1 cellular context compared by ENCODE assay signal in the genomic region with DNA sequence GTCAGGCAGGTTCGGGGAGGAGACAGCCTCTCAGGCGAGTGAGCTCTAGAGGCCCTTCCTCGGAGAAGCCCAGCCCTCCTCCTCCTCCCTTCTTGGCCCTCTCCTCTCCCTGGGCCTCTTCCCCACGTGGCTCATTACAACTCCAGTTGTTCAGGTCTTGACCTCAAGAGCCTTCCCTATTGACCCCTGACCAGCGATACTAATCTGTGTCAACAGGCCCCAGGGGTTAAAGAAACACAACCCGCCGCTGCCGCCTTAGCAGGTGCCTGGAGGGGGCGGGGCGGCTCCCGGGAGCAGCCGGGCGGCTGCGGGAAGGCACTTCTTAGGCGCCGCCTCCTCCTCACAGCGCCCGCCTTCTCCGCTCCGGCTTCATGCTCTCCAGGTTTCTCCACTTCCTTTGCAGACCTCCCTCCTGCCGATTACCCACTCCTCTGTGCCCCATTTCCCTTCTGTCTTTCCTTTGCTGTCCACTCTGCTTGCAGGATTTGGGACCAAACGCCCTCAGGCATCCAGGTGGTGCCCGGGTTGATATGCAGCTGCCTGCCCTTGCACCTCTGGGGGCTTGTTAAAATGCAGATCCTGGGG.
TF ChIP-seq lines count a peak whose summit lies in the region.

No MANE protein-coding gene starts in this region.

TF ChIP-seq in HepG2, 621 proteins besides CTCF, POLR2A, EP300 and RAD21 (continued from another document and continues in another):
- TF ChIP-seq, protein P1, sequence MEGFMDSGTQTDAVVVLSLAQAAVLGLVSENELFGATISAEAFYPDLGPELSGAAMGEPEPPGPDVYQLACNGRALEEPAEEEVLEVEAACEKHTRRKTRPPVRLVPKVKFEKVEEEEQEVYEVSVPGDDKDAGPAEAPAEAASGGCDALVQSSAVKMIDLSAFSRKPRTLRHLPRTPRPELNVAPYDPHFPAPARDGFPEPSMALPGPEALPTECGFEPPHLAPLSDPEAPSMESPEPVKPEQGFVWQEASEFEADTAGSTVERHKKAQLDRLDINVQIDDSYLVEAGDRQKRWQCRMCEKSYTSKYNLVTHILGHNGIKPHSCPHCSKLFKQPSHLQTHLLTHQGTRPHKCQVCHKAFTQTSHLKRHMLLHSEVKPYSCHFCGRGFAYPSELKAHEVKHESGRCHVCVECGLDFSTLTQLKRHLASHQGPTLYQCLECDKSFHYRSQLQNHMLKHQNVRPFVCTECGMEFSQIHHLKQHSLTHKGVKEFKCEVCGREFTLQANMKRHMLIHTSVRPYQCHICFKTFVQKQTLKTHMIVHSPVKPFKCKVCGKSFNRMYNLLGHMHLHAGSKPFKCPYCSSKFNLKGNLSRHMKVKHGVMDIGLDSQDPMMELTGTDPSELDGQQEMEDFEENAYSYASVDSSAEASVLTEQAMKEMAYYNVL (CRISPR knock-in tag; IDR thresholded peaks at IDR 0.05; ENCODE audit: borderline replicate concordance) = 0 out of 2 replicates have a peak, but pooled peaks have one; percentile 30
- TF ChIP-seq, protein P2, sequence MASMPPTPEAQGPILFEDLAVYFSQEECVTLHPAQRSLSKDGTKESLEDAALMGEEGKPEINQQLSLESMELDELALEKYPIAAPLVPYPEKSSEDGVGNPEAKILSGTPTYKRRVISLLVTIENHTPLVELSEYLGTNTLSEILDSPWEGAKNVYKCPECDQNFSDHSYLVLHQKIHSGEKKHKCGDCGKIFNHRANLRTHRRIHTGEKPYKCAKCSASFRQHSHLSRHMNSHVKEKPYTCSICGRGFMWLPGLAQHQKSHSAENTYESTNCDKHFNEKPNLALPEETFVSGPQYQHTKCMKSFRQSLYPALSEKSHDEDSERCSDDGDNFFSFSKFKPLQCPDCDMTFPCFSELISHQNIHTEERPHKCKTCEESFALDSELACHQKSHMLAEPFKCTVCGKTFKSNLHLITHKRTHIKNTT (CRISPR knock-in tag; IDR thresholded peaks at IDR 0.05) = no peak
- TF ChIP-seq ZNF3 (CRISPR knock-in tag; IDR thresholded peaks at IDR 0.05) (no peak), HOXA3 (CRISPR knock-in tag; IDR thresholded peaks at IDR 0.05) (peak; percentile 73), NRL (CRISPR knock-in tag; IDR thresholded peaks at IDR 0.05; ENCODE audit: borderline replicate concordance) (no peak), ZSCAN30 (CRISPR knock-in tag; IDR thresholded peaks at IDR 0.05) (no peak), ZEB1 (IDR thresholded peaks at IDR 0.05; ENCODE audit: insufficient replicate concordance, low read depth) (no peak), GATAD2A (CRISPR knock-in tag; IDR thresholded peaks at IDR 0.05) (peak; percentile 88), FOXP1 (IDR thresholded peaks at IDR 0.05) (no peak), FOXP1 (CRISPR knock-in tag; IDR thresholded peaks at IDR 0.05) (peak; percentile 80), NFIC (IDR thresholded peaks at IDR 0.05; ENCODE audit: low read length) (peak; percentile 58; the same call in 1 of the 2 replicates), ZNF33A (CRISPR knock-in tag; IDR thresholded peaks at IDR 0.05; ENCODE audit: borderline replicate concordance) (no peak), IRX3 (CRISPR knock-in tag; IDR thresholded peaks at IDR 0.05; ENCODE audit: borderline replicate concordance, low read depth) (no peak), ZNF552 (CRISPR knock-in tag; IDR thresholded peaks at IDR 0.05; ENCODE audit: borderline replicate concordance) (no peak), ZNF766 (CRISPR knock-in tag; IDR thresholded peaks at IDR 0.05; ENCODE audit: borderline replicate concordance) (no peak), ZBTB20 (CRISPR knock-in tag; IDR thresholded peaks at IDR 0.05; ENCODE audit: borderline replicate concordance, low read depth) (0 out of 2 replicates have a peak, but pooled peaks have one; percentile 34), PLRG1 (conservative IDR thresholded peaks at IDR 0.05) (no peak), SUZ12 (IDR thresholded peaks at IDR 0.05; ENCODE audit: low read depth, low read length) (no peak), SIX1 (CRISPR knock-in tag; IDR thresholded peaks at IDR 0.05; ENCODE audit: borderline replicate concordance) (peak; percentile 59; the same call in 1 of the 2 replicates), MXI1 (IDR thresholded peaks at IDR 0.05; ENCODE audit: borderline replicate concordance, low read depth, low read length) (peak; percentile 37; the same call in 1 of the 3 replicates), MAZ (IDR thresholded peaks at IDR 0.05; ENCODE audit: borderline replicate concordance, low read depth, low read length) (no peak), MAZ (CRISPR knock-in tag; IDR thresholded peaks at IDR 0.05; ENCODE audit: low read depth) (peak; percentile 64; the same call in 1 of the 2 replicates), ZBTB42 (CRISPR knock-in tag; IDR thresholded peaks at IDR 0.05) (no peak), HNRNPL (IDR thresholded peaks at IDR 0.05; ENCODE audit: low read depth, low read length) (0 out of 2 replicates have a peak, but pooled peaks have one; percentile 42), PHF21A (CRISPR knock-in tag; IDR thresholded peaks at IDR 0.05) (peak; percentile 67; the same call in 1 of the 2 replicates), ZZZ3 (CRISPR knock-in tag; IDR thresholded peaks at IDR 0.05; ENCODE audit: borderline replicate concordance) (no peak), MYC (CRISPR knock-in tag; IDR thresholded peaks at IDR 0.05; ENCODE audit: borderline replicate concordance) (peak; percentile 72; the same call in 1 of the 2 replicates), ZNF296 (CRISPR knock-in tag; conservative IDR thresholded peaks at IDR 0.05) (0 out of 2 replicates have a peak, but pooled peaks have one; percentile 26), ZNF546 (CRISPR knock-in tag; conservative IDR thresholded peaks at IDR 0.05) (no peak), TP53 (CRISPR knock-in tag; conservative IDR thresholded peaks at IDR 0.05) (no peak), ZNF207 (IDR thresholded peaks at IDR 0.05; ENCODE audit: borderline replicate concordance) (no peak), ZNF24 (IDR thresholded peaks at IDR 0.05) (peak; percentile 74; the same call in 1 of the 2 replicates), TBX3 (IDR thresholded peaks at IDR 0.05; ENCODE audit: borderline replicate concordance) (peak; percentile 16; the same call in 1 of the 2 replicates), ZNF263 (CRISPR knock-in tag; IDR thresholded peaks at IDR 0.05) (peak; percentile 58), ELF3 (CRISPR knock-in tag; IDR thresholded peaks at IDR 0.05) (peak; percentile 36; the same call in 1 of the 2 replicates), NR2F2 (IDR thresholded peaks at IDR 0.05; ENCODE audit: borderline replicate concordance, low read depth) (peak; percentile 99), ZNF292 (CRISPR knock-in tag; IDR thresholded peaks at IDR 0.05; ENCODE audit: borderline replicate concordance, low read depth) (no peak), ZNF660 (CRISPR knock-in tag; IDR thresholded peaks at IDR 0.05; ENCODE audit: borderline replicate concordance, low read depth) (no peak), RFXAP (CRISPR knock-in tag; IDR thresholded peaks at IDR 0.05; ENCODE audit: borderline replicate concordance) (no peak), ZNF260 (CRISPR knock-in tag; IDR thresholded peaks at IDR 0.05; ENCODE audit: borderline replicate concordance, low read depth) (no peak)
- TF ChIP-seq, protein P3, sequence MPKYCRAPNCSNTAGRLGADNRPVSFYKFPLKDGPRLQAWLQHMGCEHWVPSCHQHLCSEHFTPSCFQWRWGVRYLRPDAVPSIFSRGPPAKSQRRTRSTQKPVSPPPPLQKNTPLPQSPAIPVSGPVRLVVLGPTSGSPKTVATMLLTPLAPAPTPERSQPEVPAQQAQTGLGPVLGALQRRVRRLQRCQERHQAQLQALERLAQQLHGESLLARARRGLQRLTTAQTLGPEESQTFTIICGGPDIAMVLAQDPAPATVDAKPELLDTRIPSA (CRISPR knock-in tag; IDR thresholded peaks at IDR 0.05; ENCODE audit: borderline replicate concordance) = no peak
- TF ChIP-seq, protein P4, sequence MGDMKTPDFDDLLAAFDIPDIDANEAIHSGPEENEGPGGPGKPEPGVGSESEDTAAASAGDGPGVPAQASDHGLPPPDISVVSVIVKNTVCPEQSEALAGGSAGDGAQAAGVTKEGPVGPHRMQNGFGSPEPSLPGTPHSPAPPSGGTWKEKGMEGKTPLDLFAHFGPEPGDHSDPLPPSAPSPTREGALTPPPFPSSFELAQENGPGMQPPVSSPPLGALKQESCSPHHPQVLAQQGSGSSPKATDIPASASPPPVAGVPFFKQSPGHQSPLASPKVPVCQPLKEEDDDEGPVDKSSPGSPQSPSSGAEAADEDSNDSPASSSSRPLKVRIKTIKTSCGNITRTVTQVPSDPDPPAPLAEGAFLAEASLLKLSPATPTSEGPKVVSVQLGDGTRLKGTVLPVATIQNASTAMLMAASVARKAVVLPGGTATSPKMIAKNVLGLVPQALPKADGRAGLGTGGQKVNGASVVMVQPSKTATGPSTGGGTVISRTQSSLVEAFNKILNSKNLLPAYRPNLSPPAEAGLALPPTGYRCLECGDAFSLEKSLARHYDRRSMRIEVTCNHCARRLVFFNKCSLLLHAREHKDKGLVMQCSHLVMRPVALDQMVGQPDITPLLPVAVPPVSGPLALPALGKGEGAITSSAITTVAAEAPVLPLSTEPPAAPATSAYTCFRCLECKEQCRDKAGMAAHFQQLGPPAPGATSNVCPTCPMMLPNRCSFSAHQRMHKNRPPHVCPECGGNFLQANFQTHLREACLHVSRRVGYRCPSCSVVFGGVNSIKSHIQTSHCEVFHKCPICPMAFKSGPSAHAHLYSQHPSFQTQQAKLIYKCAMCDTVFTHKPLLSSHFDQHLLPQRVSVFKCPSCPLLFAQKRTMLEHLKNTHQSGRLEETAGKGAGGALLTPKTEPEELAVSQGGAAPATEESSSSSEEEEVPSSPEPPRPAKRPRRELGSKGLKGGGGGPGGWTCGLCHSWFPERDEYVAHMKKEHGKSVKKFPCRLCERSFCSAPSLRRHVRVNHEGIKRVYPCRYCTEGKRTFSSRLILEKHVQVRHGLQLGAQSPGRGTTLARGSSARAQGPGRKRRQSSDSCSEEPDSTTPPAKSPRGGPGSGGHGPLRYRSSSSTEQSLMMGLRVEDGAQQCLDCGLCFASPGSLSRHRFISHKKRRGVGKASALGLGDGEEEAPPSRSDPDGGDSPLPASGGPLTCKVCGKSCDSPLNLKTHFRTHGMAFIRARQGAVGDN (CRISPR knock-in tag; IDR thresholded peaks at IDR 0.05) = peak; percentile 73
- TF ChIP-seq, protein P5, sequence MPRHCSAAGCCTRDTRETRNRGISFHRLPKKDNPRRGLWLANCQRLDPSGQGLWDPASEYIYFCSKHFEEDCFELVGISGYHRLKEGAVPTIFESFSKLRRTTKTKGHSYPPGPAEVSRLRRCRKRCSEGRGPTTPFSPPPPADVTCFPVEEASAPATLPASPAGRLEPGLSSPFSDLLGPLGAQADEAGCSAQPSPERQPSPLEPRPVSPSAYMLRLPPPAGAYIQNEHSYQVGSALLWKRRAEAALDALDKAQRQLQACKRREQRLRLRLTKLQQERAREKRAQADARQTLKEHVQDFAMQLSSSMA (CRISPR knock-in tag; IDR thresholded peaks at IDR 0.05) = no peak
- TF ChIP-seq, protein P6, sequence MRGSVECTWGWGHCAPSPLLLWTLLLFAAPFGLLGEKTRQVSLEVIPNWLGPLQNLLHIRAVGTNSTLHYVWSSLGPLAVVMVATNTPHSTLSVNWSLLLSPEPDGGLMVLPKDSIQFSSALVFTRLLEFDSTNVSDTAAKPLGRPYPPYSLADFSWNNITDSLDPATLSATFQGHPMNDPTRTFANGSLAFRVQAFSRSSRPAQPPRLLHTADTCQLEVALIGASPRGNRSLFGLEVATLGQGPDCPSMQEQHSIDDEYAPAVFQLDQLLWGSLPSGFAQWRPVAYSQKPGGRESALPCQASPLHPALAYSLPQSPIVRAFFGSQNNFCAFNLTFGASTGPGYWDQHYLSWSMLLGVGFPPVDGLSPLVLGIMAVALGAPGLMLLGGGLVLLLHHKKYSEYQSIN (CRISPR knock-in tag; IDR thresholded peaks at IDR 0.05; ENCODE audit: borderline replicate concordance) = no peak
- TF ChIP-seq, protein P7, sequence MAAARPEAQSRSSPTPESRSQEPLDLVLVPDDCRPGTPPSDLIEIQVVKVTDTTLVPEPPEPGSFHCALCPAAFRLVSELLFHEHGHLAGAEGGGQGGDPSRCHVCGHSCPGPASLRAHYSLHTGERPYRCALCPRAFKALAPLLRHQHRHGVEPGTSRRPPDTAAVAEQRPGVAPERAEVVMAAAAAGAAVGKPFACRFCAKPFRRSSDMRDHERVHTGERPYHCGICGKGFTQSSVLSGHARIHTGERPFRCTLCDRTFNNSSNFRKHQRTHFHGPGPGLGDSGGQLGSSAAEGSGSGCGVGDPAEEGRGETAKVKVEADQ (CRISPR knock-in tag; IDR thresholded peaks at IDR 0.05; ENCODE audit: borderline replicate concordance) = 0 out of 2 replicates have a peak, but pooled peaks have one; percentile 22
- TF ChIP-seq, protein P8, sequence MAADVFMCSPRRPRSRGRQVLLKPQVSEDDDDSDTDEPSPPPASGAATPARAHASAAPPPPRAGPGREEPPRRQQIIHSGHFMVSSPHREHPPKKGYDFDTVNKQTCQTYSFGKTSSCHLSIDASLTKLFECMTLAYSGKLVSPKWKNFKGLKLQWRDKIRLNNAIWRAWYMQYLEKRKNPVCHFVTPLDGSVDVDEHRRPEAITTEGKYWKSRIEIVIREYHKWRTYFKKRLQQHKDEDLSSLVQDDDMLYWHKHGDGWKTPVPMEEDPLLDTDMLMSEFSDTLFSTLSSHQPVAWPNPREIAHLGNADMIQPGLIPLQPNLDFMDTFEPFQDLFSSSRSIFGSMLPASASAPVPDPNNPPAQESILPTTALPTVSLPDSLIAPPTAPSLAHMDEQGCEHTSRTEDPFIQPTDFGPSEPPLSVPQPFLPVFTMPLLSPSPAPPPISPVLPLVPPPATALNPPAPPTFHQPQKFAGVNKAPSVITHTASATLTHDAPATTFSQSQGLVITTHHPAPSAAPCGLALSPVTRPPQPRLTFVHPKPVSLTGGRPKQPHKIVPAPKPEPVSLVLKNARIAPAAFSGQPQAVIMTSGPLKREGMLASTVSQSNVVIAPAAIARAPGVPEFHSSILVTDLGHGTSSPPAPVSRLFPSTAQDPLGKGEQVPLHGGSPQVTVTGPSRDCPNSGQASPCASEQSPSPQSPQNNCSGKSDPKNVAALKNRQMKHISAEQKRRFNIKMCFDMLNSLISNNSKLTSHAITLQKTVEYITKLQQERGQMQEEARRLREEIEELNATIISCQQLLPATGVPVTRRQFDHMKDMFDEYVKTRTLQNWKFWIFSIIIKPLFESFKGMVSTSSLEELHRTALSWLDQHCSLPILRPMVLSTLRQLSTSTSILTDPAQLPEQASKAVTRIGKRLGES (CRISPR knock-in tag; IDR thresholded peaks at IDR 0.05; ENCODE audit: borderline replicate concordance) = no peak
- TF ChIP-seq, protein P9, sequence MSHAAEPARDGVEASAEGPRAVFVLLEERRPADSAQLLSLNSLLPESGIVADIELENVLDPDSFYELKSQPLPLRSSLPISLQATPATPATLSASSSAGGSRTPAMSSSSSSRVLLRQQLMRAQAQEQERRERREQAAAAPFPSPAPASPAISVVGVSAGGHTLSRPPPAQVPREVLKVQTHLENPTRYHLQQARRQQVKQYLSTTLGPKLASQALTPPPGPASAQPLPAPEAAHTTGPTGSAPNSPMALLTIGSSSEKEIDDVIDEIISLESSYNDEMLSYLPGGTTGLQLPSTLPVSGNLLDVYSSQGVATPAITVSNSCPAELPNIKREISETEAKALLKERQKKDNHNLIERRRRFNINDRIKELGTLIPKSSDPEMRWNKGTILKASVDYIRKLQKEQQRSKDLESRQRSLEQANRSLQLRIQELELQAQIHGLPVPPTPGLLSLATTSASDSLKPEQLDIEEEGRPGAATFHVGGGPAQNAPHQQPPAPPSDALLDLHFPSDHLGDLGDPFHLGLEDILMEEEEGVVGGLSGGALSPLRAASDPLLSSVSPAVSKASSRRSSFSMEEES (CRISPR knock-in tag; IDR thresholded peaks at IDR 0.05) = peak; percentile 23; the same call in 1 of the 2 replicates
